In genomic region chr1:161225534-161226319, GRCh38 we compare ENCODE assay signal across 8 cellular contexts.
DNase-seq lines count a peak whose midpoint lies in the region; ATAC-seq and TF ChIP-seq lines count a peak whose summit lies in the region.

TOMM40L (plus strand) TSS chr1:161226060; CDS start chr1:161226490, 430 bp downstream.

- peak; percentile 71 for TF ChIP-seq CTCF in astrocyte of the spinal cord (IDR thresholded peaks at IDR 0.05; ENCODE audit: low read depth, low read length)

- ATAC-seq in HG02981 (IDR thresholded peaks at IDR 0.05; ENCODE audit: unreplicated experiment): peak; percentile 96

- DNase-seq in activated gamma-delta T cell treated with Interleukin-2 at 50 U/mL for 16 hours: peak; percentile 82
- no peak for DNase-seq in activated gamma-delta T cell (lab: John Stamatoyannopoulos, UW)
- peak; percentile 91 for DNase-seq in NCI-H2029 (lab: John Stamatoyannopoulos, UW)
- DNase-seq in T-helper 9 cell: peak; percentile 75
- peak; percentile 100 for DNase-seq in astrocyte of the spinal cord (ENCODE audit: low read depth, low spot score)
- peak; percentile 88 to 98 for DNase-seq in hippocampal formation (lab: John Stamatoyannopoulos, UW)
- peak; percentile 96 for DNase-seq in retina

- in situ Hi-C loops in astrocyte of the spinal cord (cut with HindIII; ENCODE audit: low sequenced_read_pairs): no loop called here

- H3K4me3 ChIP-seq in astrocyte of the spinal cord (ENCODE audit: low read depth, low read length): peak within 1 kb of the TSS; percentile 87
